ENCODE assay signal across 9 cellular contexts in genomic region chr22:37735054-37735453, GRCh38. TPM values are rescaled to one million over a fixed set of nuclear protein-coding genes. Genes with fewer than 3 reads are reported as not detected.
DNase-seq lines count a peak whose midpoint lies in the region; ATAC-seq and TF ChIP-seq lines count a peak whose summit lies in the region.
"Had no signal": no experiment of that assay in that cellular context is flagged by ENCODE, and none has a peak within 500 bp of the region (broad histone marks: within the 10 kb centered on the region; RNA-seq: fewer than 3 reads in every experiment).

No MANE protein-coding gene starts in this region.

- no peaks in the 10 kb centered on the region for H3K9me3 Mint-ChIP-seq in stimulated activated naive CD8-positive, alpha-beta T cell treated with anti-CD3 and anti-CD28 coated beads, Interleukin-15, amount 100 ng/mL, for 72 hours

- POLR2A ChIA-PET in GM10248 (lab: Yijun Ruan, JAX): no interaction called here

- no peaks in the 10 kb centered on the region for H3K9me3 ChIP-seq in MG63

- peaks cover 2% of the 10 kb centered on the region for H3K4me1 Mint-ChIP-seq in stimulated activated naive CD8-positive, alpha-beta T cell treated with anti-CD3 and anti-CD28 coated beads, Interleukin-15, amount 100 ng/mL, for 72 hours

- TF ChIP-seq CTCF in epithelial cell of esophagus (IDR thresholded peaks at IDR 0.05; ENCODE audit: insufficient read depth, low read depth, low read length, missing control alignments) (peak; percentile 10), GM10248 (IDR thresholded peaks at IDR 0.05; ENCODE audit: control extremely low read depth, extremely low read depth, low read depth, missing control alignments) (no peak), omental fat pad (IDR thresholded peaks at IDR 0.05) (no peak)

- CTCF ChIA-PET in GM10248 (lab: Yijun Ruan, JAX): interaction anchor here (1.2 to 1.7 kb wide), 2 partner anchors 32 to 92 kb away, joined by 3 to 5 read pairs; no protein-coding TSS in a partner anchor

- DNase-seq in AG08396 (ENCODE audit: low spot score) (peak; percentile 79), MG63 (peak; percentile 43), epithelial cell of esophagus (ENCODE audit: low read depth) (no peak), midbrain (lab: John Stamatoyannopoulos, UW) (peak; percentile 20), GM10248 (ENCODE audit: extremely low spot score) (no peak), omental fat pad (ENCODE audit: low spot score) (no peak)
- DNase-seq in stimulated activated naive CD8-positive, alpha-beta T cell treated with anti-CD3 and anti-CD28 coated beads, Interleukin-15, amount 100 ng/mL, for 72 hours: no peak
- DNase-seq: DMS153 had no signal

- H3K4me3 ChIP-seq in MG63 (no peak overlapping the region), epithelial cell of esophagus (ENCODE audit: low read length) (no peak overlapping the region)

- no peaks in the 10 kb centered on the region for H3K36me3 ChIP-seq in MG63

- no peaks in the 10 kb centered on the region for H3K27me3 Mint-ChIP-seq in stimulated activated naive CD8-positive, alpha-beta T cell treated with anti-CD3 and anti-CD28 coated beads, Interleukin-15, amount 100 ng/mL, for 72 hours

- ATAC-seq in stimulated activated naive CD8-positive, alpha-beta T cell treated with anti-CD3 and anti-CD28 coated beads, Interleukin-15, amount 100 ng/mL, for 72 hours: no peak
- no peak for ATAC-seq in omental fat pad (ENCODE audit: low FRiP score)
- ATAC-seq in HG03457 (IDR thresholded peaks at IDR 0.05; ENCODE audit: unreplicated experiment): no peak

- H3K27me3 ChIP-seq in MG63: no peaks in the 10 kb centered on the region

- H3K27ac Mint-ChIP-seq in stimulated activated naive CD8-positive, alpha-beta T cell treated with anti-CD3 and anti-CD28 coated beads, Interleukin-15, amount 100 ng/mL, for 72 hours: no peak overlapping the region

- H3K4me3 Mint-ChIP-seq in stimulated activated naive CD8-positive, alpha-beta T cell treated with anti-CD3 and anti-CD28 coated beads, Interleukin-15, amount 100 ng/mL, for 72 hours: no peak overlapping the region

RNA-seq across cellular contexts. Expression of gene TRIOBP, which starts 38.2 kb away (rescaled TPM):
- 154 and 194 TPM in 2 replicates for total RNA-seq in MG63 (2014; rRNA removed; shearing (Covaris generic); ENCODE audit: low replicate concordance)
- total RNA-seq in omental fat pad: 100 to 1,000 TPM in 1 of 4 donors, 10 to 100 TPM in 3; 79.2 to 179 (median 82.8) TPM

RNA-seq across cellular contexts. Expression of gene NOL12, which starts 48.9 kb away (rescaled TPM):
- 61.0 and 111 TPM in 2 replicates for total RNA-seq in MG63 (2014; rRNA removed; shearing (Covaris generic); ENCODE audit: low replicate concordance)
- total RNA-seq in omental fat pad: 10 to 100 TPM; 16.4 to 34.8 (median 21.4) TPM

RNA-seq across cellular contexts. Expression of gene LGALS1, which starts 59.6 kb away (rescaled TPM):
- 3,913 and 4,947 TPM in 2 replicates for total RNA-seq in MG63 (2014; rRNA removed; shearing (Covaris generic); ENCODE audit: low replicate concordance)
- total RNA-seq in omental fat pad: 1,000 to 10,000 TPM; 1,558 to 2,934 (median 2,167) TPM

Comparison
In these comparisons a context has a peak if more than half of its experiments do, and no peak if none do; other contexts are left out.
1. DNase-seq: peak in AG08396 (single experiment), MG63 (single experiment) and midbrain (single experiment); none in epithelial cell of esophagus (single experiment), GM10248 (single experiment), stimulated activated naive CD8-positive, alpha-beta T cell treated with anti-CD3 and anti-CD28 coated beads, Interleukin-15, amount 100 ng/mL, for 72 hours (0 of 2) and omental fat pad (single experiment).